ENCODE assay signal across 22 cellular contexts in genomic region chr9:92223758-92224157, GRCh38.
DNase-seq lines count a peak whose midpoint lies in the region; ATAC-seq, FAIRE-seq and TF ChIP-seq lines count a peak whose summit lies in the region.
"Had no signal": no experiment of that assay in that cellular context is flagged by ENCODE, and none has a peak within 500 bp of the region (broad histone marks: within the 10 kb centered on the region; RNA-seq: fewer than 3 reads in every experiment).

No MANE protein-coding gene starts in this region.

- DNase-seq in activated CD4-positive, alpha-beta T cell treated with anti-CD3 and anti-CD28 coated beads, Interleukin-2, amount 10 ng/mL, durations not matched to agents 7 days and 5 days = no peak
- no peak for DNase-seq in activated CD4-positive, alpha-beta T cell treated with anti-CD3 and anti-CD28 coated beads for 48 hours
- no peak for DNase-seq in A549 (ENCODE audit: low read depth in 1 of 2, low spot score in 1 of 2)
- DNase-seq in CD4-positive, alpha-beta T cell = no peak
- DNase-seq: 8988T, AML-193, EL, GF-D8, NCI-H1105, NCI-H2029 treated with DMSO at 0.1 percent for 48 hours, NCI-H2171, NCI-H345, NCI-H524, NCI-H774 had no signal

- H3K36me3 Mint-ChIP-seq in activated CD4-positive, alpha-beta T cell treated with anti-CD3 and anti-CD28 coated beads, Interleukin-2, amount 10 ng/mL, durations not matched to agents 7 days and 5 days (ENCODE audit: low read depth) = peaks cover 70% of the 10 kb centered on the region
- peaks cover 78% of the 10 kb centered on the region for H3K36me3 Mint-ChIP-seq in CD4-positive, alpha-beta T cell (ENCODE audit: low read depth)

- H3K9me3 Mint-ChIP-seq in activated CD4-positive, alpha-beta T cell treated with anti-CD3 and anti-CD28 coated beads, Interleukin-2, amount 10 ng/mL, durations not matched to agents 7 days and 5 days = peaks cover 3% of the 10 kb centered on the region
- H3K9me3 Mint-ChIP-seq in CD4-positive, alpha-beta T cell = no peaks in the 10 kb centered on the region

- TF ChIP-seq POLR2A in A549 (IDR thresholded peaks at IDR 0.05; ENCODE audit: low read length) = no peak

- no peak for TF ChIP-seq CTCF in A549 (IDR thresholded peaks at IDR 0.05)
- no peak for TF ChIP-seq CTCF in CD4-positive, alpha-beta T cell (IDR thresholded peaks at IDR 0.05)

- ATAC-seq in A549 (peak; percentile 19 to 49; a peak in 1 of 6 replicates), SK-N-SH treated with all-trans-retinoic acid at 6 μM for 48 hours (peak; percentile 49; the same call in 1 of the 3 replicates), esophagus mucosa (peak; percentile 28), GM21423 (IDR thresholded peaks at IDR 0.05; ENCODE audit: unreplicated experiment) (no peak)
- no peak for ATAC-seq in CD4-positive, alpha-beta T cell (ENCODE audit: poor library complexity)
- ATAC-seq: HCT116, Panc1 had no signal

- no peaks in the 10 kb centered on the region for H3K9me3 ChIP-seq in A549
- H3K9me3 ChIP-seq in CD4-positive, alpha-beta T cell (ENCODE audit: control insufficient read depth, low read length) = peaks cover 6% of the 10 kb centered on the region

- POLR2A ChIA-PET in activated CD4-positive, alpha-beta T cell treated with anti-CD3 and anti-CD28 coated beads, Interleukin-2, amount 10 ng/mL, durations not matched to agents 7 days and 5 days (lab: Charles Lee) = no interaction called here
- POLR2A ChIA-PET in A549 (lab: Yijun Ruan, JAX) = no interaction called here
- POLR2A ChIA-PET in CD4-positive, alpha-beta T cell (lab: Charles Lee) = no interaction called here

- H3K4me3 ChIP-seq in A549 = no peak overlapping the region

- no peaks in the 10 kb centered on the region for H3K4me1 ChIP-seq in A549

- TF ChIP-seq EP300 in A549 (IDR thresholded peaks at IDR 0.05) = no peak

- TF ChIP-seq RAD21 in A549 (conservative IDR thresholded peaks at IDR 0.05 in 1 of 2, IDR thresholded peaks at IDR 0.05 in 1 of 2) = no peak

- CTCF ChIA-PET in activated CD4-positive, alpha-beta T cell treated with anti-CD3 and anti-CD28 coated beads, Interleukin-2, amount 10 ng/mL, durations not matched to agents 7 days and 5 days (lab: Charles Lee) = no interaction called here
- CTCF ChIA-PET in A549 (lab: Yijun Ruan, JAX) = interaction anchor here (5.9 kb wide), 1 partner anchor 84 kb away, joined by 37 read pairs; no protein-coding TSS in a partner anchor
- CTCF ChIA-PET in CD4-positive, alpha-beta T cell (lab: Charles Lee) = no interaction called here

- H3K27ac Mint-ChIP-seq in activated CD4-positive, alpha-beta T cell treated with anti-CD3 and anti-CD28 coated beads, Interleukin-2, amount 10 ng/mL, durations not matched to agents 7 days and 5 days = peak overlapping the region; percentile 11
- no peak overlapping the region for H3K27ac Mint-ChIP-seq in CD4-positive, alpha-beta T cell

- no peak for FAIRE-seq in A549 (lab: Jason Lieb, UNC)
- FAIRE-seq: H1 had no signal

- no peak overlapping the region for H3K4me3 Mint-ChIP-seq in activated CD4-positive, alpha-beta T cell treated with anti-CD3 and anti-CD28 coated beads, Interleukin-2, amount 10 ng/mL, durations not matched to agents 7 days and 5 days
- no peak overlapping the region for H3K4me3 Mint-ChIP-seq in CD4-positive, alpha-beta T cell
- H3K4me3 Mint-ChIP-seq: CD14-positive monocyte had no signal

- intact Hi-C loops in CD4-positive, alpha-beta T cell (cut with DNase I, micrococcal nuclease) = no loop called here

- no peak overlapping the region for H3K27ac ChIP-seq in A549
- H3K27ac ChIP-seq in CD4-positive, alpha-beta T cell (ENCODE audit: low read depth, low read length) = no peak overlapping the region
- H3K27ac ChIP-seq: KMS-11 had no signal

- H3K4me1 Mint-ChIP-seq in activated CD4-positive, alpha-beta T cell treated with anti-CD3 and anti-CD28 coated beads, Interleukin-2, amount 10 ng/mL, durations not matched to agents 7 days and 5 days = no peaks in the 10 kb centered on the region
- no peaks in the 10 kb centered on the region for H3K4me1 Mint-ChIP-seq in CD4-positive, alpha-beta T cell (ENCODE audit: low read depth)
- H3K4me1 Mint-ChIP-seq: CD14-positive monocyte had no signal

- H3K27me3 Mint-ChIP-seq in activated CD4-positive, alpha-beta T cell treated with anti-CD3 and anti-CD28 coated beads, Interleukin-2, amount 10 ng/mL, durations not matched to agents 7 days and 5 days = no peaks in the 10 kb centered on the region
- H3K27me3 Mint-ChIP-seq in CD4-positive, alpha-beta T cell = no peaks in the 10 kb centered on the region

- H3K4me2 ChIP-seq in A549 = no peak overlapping the region
- H3K4me2 ChIP-seq: KMS-11 had no signal

- H3K27me3 ChIP-seq in CD4-positive, alpha-beta T cell (ENCODE audit: control insufficient read depth, insufficient read depth, low read length) = no peaks in the 10 kb centered on the region

- WGBS in A549 (ENCODE audit: missing lambda C conversion rate) = 86% methylated on average over 2 of the region's 2 CpGs

TF ChIP-seq in A549, 52 proteins besides CTCF, POLR2A, EP300 and RAD21 (continues in another document):
- TF ChIP-seq EHMT2 (IDR thresholded peaks at IDR 0.05; ENCODE audit: low read depth) = no peak
- TF ChIP-seq MAX (IDR thresholded peaks at IDR 0.05) = no peak
- TF ChIP-seq HDAC2 (IDR thresholded peaks at IDR 0.05) = no peak
- no peak for TF ChIP-seq HEYL (CRISPR knock-in tag; IDR thresholded peaks at IDR 0.05)
- TF ChIP-seq CEBPB (IDR thresholded peaks at IDR 0.05) = no peak
- TF ChIP-seq FOSL2 (IDR thresholded peaks at IDR 0.05) = no peak
- TF ChIP-seq FOSL2 (CRISPR knock-in tag; IDR thresholded peaks at IDR 0.05) = no peak
- TF ChIP-seq TFCP2L1 (CRISPR knock-in tag; IDR thresholded peaks at IDR 0.05) = no peak
- no peak for TF ChIP-seq PBX3 (IDR thresholded peaks at IDR 0.05)
- no peak for TF ChIP-seq CBX2 (IDR thresholded peaks at IDR 0.05; ENCODE audit: borderline replicate concordance, low read depth)
- TF ChIP-seq ZNF302 (CRISPR knock-in tag; IDR thresholded peaks at IDR 0.05) = no peak
- TF ChIP-seq NPAS2 (CRISPR knock-in tag; IDR thresholded peaks at IDR 0.05; ENCODE audit: borderline replicate concordance) = no peak
- no peak for TF ChIP-seq ESRRA (IDR thresholded peaks at IDR 0.05; ENCODE audit: borderline replicate concordance, low read length)
- no peak for TF ChIP-seq HOXB5 (CRISPR knock-in tag; IDR thresholded peaks at IDR 0.05)
- TF ChIP-seq BHLHE40 (IDR thresholded peaks at IDR 0.05; ENCODE audit: low read depth, low read length) = no peak
- no peak for TF ChIP-seq EHF (CRISPR knock-in tag; IDR thresholded peaks at IDR 0.05)
- no peak for TF ChIP-seq CHD2 (IDR thresholded peaks at IDR 0.05; ENCODE audit: low read length, partially characterized antibody)
- TF ChIP-seq PHF8 (IDR thresholded peaks at IDR 0.05; ENCODE audit: borderline replicate concordance, low read depth) = no peak

TF ChIP-seq in SK-N-SH treated with all-trans-retinoic acid at 6 μM for 48 hours, 23 proteins besides CTCF, POLR2A, EP300 and RAD21:
- TF ChIP-seq RARB (CRISPR knock-in tag; IDR thresholded peaks at IDR 0.05) = no peak
- peak; percentile 29; the same call in 1 of the 2 replicates for TF ChIP-seq TSHZ2 (CRISPR knock-in tag; IDR thresholded peaks at IDR 0.05)
- TF ChIP-seq POU6F1 (CRISPR knock-in tag; IDR thresholded peaks at IDR 0.05; ENCODE audit: borderline replicate concordance, low read depth) = no peak
- TF ChIP-seq OSR1 (CRISPR knock-in tag; IDR thresholded peaks at IDR 0.05) = no peak
- TF ChIP-seq TCF4 (CRISPR knock-in tag; IDR thresholded peaks at IDR 0.05; ENCODE audit: borderline replicate concordance) = peak; percentile 94
- TF ChIP-seq ZNF565 (CRISPR knock-in tag; conservative IDR thresholded peaks at IDR 0.05; ENCODE audit: low read depth) = no peak
- TF ChIP-seq ARNTL (CRISPR knock-in tag; IDR thresholded peaks at IDR 0.05; ENCODE audit: borderline replicate concordance, low read depth) = no peak

Comparison
In these comparisons a context has a peak if more than half of its experiments do, and no peak if none do; other contexts are left out.
1. ATAC-seq: peak in A549 (2 of 2), SK-N-SH treated with all-trans-retinoic acid at 6 μM for 48 hours (single experiment) and esophagus mucosa (single experiment); none in CD4-positive, alpha-beta T cell (single experiment) and GM21423 (single experiment).